ENCODE assay signal across 28 cellular contexts in genomic region chr7:99309141-99309540, GRCh38. TPM values are rescaled to one million over a fixed set of nuclear protein-coding genes. Genes with fewer than 3 reads are reported as not detected.
"Had no signal": no experiment of that assay in that cellular context is flagged by ENCODE, and none has a peak within 500 bp of the region (broad histone marks: within the 10 kb centered on the region; RNA-seq: fewer than 3 reads in every experiment).

No MANE protein-coding gene starts in this region.

- H3K36me3 ChIP-seq: ascending aorta, cardiac muscle cell, Peyer's patch, SJSA1 had no signal

- H3K27ac ChIP-seq: ascending aorta, cardiac muscle cell, Peyer's patch, SJSA1 had no signal

- H3K4me3 ChIP-seq: ascending aorta, cardiac muscle cell, Peyer's patch, SJSA1 had no signal

- H3K9me3 ChIP-seq: ascending aorta, Peyer's patch, SK-N-SH had no signal

- H3K27me3 ChIP-seq: ascending aorta, cardiac muscle cell, Peyer's patch, SJSA1 had no signal

- DNase-seq: activated CD4-positive, alpha-beta T cell treated with anti-CD3 and anti-CD28 coated beads, Interleukin-2, amount 10 ng/mL, durations not matched to agents 24 days and 14 days; activated CD4-positive, alpha-beta T cell treated with anti-CD3 and anti-CD28 coated beads, Interleukin-2, amount 50 U/mL, for 4 hours; activated gamma-delta T cell; activated naive CD4-positive, alpha-beta T cell treated with Interleukin-2 at 50 U/mL for 16 hours; activated naive CD8-positive, alpha-beta T cell treated with anti-CD3 and anti-CD28 coated beads, Interleukin-2, amount 10 ng/mL, durations not matched to agents 7 days and 5 days; activated T-cell treated with anti-CD3 and anti-CD28 coated beads, Interleukin-2, amount 50 U/mL, for 1 hour; Karpas-422; KBM-7; NCI-H1105 treated with DMSO at 0.1 percent for 48 hours; NCI-H1436; NCI-H1694; NCI-H1930; NCI-H2081 treated with DMSO at 0.1 percent for 48 hours; NCI-H345; NCI-H524 treated with DMSO at 0.1 percent for 48 hours; Peyer's patch; RPMI8226; SHP77 treated with DMSO at 0.1 percent for 48 hours; SK-N-SH had no signal

- H3K4me1 ChIP-seq: Peyer's patch had no signal

RNA-seq across cellular contexts. Expression of gene MYH16, which starts 36.5 kb away (rescaled TPM):
- total RNA-seq: activated CD4-positive, alpha-beta T cell treated with anti-CD3 and anti-CD28 coated beads, Interleukin-2, amount 10 ng/mL, durations not matched to agents 24 days and 14 days; activated CD8-positive, alpha-beta memory T cell treated with anti-CD3 and anti-CD28 coated beads for 36 hours; activated CD8-positive, alpha-beta T cell treated with anti-CD3 and anti-CD28 coated beads for 36 hours; activated naive CD8-positive, alpha-beta T cell treated with anti-CD3 and anti-CD28 coated beads, Interleukin-2, amount 10 ng/mL, durations not matched to agents 7 days and 5 days; activated T-cell treated with anti-CD3 and anti-CD28 coated beads, Interleukin-2, amount 50 U/mL, for 72 hours; activated T-helper 17 cell treated with anti-CD3 and anti-CD28 coated beads, Interleukin-2, amount 50 U/mL, for 72 hours; ascending aorta; cardiac muscle cell; NCI-H460; Peyer's patch; SJSA1 had no signal
- polyA plus RNA-seq: adipose tissue had no signal
